Comparison of ENCODE assay signal across 21 cellular contexts in the genomic region with DNA sequence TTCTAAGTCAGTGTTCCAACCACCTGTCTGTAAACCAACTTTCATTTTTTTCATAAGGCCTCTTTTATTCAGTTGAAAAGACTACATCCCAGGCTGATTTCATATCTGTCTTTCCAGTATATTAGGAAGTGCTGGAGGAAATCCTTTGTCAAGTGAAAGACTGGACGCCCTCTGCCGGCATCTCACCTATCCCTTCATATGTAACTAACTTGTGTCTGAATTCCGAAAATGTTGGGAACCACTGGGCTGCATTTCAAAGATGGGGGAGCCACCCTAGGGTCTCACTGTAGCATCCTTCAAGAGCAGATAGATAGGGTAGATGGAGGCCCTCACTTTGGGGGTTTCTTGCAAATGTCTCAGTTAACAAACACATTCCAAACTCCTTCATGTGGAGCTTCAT.
DNase-seq lines count a peak whose midpoint lies in the region; ATAC-seq, FAIRE-seq and TF ChIP-seq lines count a peak whose summit lies in the region.
"Had no signal": no experiment of that assay in that cellular context is flagged by ENCODE, and none has a peak within 500 bp of the region (broad histone marks: within the 10 kb centered on the region; RNA-seq: fewer than 3 reads in every experiment).

No MANE protein-coding gene starts in this region.

- no peak for FAIRE-seq in GM12892 (lab: Jason Lieb, UNC)

- no peak overlapping the region for H3K4me3 ChIP-seq in PC-3 (ENCODE audit: low read length)
- H3K4me3 ChIP-seq: BLaER1, SJSA1 had no signal

- no peak overlapping the region for H3K4me2 ChIP-seq in PC-3 (ENCODE audit: low read length)
- H3K4me2 ChIP-seq: BLaER1 had no signal

- H3K4me1 ChIP-seq in PC-3 (ENCODE audit: insufficient read depth, low read length): no peaks in the 10 kb centered on the region
- H3K4me1 ChIP-seq: SJSA1 had no signal

- no peaks in the 10 kb centered on the region for H4K20me1 ChIP-seq in PC-3 (ENCODE audit: low read length)
- H4K20me1 ChIP-seq: BLaER1 had no signal

- CTCF ChIA-PET in PC-3 (lab: Charles Lee): no interaction called here

- no peaks in the 10 kb centered on the region for H3K9me3 ChIP-seq in PC-3 (ENCODE audit: low read length)
- H3K9me3 ChIP-seq: SJSA1 had no signal

- POLR2A ChIA-PET in PC-3 (lab: Charles Lee; ENCODE audit: unreplicated experiment): no interaction called here

- H3F3A ChIP-seq in PC-3 (ENCODE audit: low read length, unreplicated experiment): no peaks in the 10 kb centered on the region

- TF ChIP-seq POLR2A in GM12892 (IDR thresholded peaks at IDR 0.05; ENCODE audit: low read depth, low read length): no peak

- intact Hi-C loops in PC-3 (cut with micrococcal nuclease): loop anchor here (2.0 kb wide), 1 partner anchor 68 kb away; no protein-coding TSS in a partner anchor

- TF ChIP-seq CTCF in PC-3 (conservative IDR thresholded peaks at IDR 0.05; ENCODE audit: low read depth, low read length) (peak; percentile 74), VCaP (conservative IDR thresholded peaks at IDR 0.05) (peak; percentile 50)

- H3K9me2 ChIP-seq in PC-3 (replicated peaks; ENCODE audit: low read length): no peaks in the 10 kb centered on the region

- DNase-seq in NCI-H748 (lab: John Stamatoyannopoulos, UW; ENCODE audit: unreplicated experiment) (peak; percentile 22), NCI-H748 treated with DMSO at 0.1 percent for 48 hours (lab: John Stamatoyannopoulos, UW) (no peak), ELR (ENCODE audit: low read depth) (peak; percentile 2), PC-3 (peak; percentile 58), H4 (ENCODE audit: low spot score) (no peak), GM12892 (ENCODE audit: insufficient read length) (no peak)
- DNase-seq: 8988T; Calu3; CD8-positive, alpha-beta T cell; DMS79 treated with DMSO at 0.1 percent for 48 hours; GDM1; HCEC 1CT; NCI-H1105; NCI-H2107; NCI-H226; NCI-H524; T-helper 2 cell had no signal

- ATAC-seq in PC-3 (no peak), HG02970 (IDR thresholded peaks at IDR 0.05; ENCODE audit: low FRiP score, unreplicated experiment) (no peak)
- ATAC-seq: CD8-positive, alpha-beta T cell had no signal

- H3K36me3 ChIP-seq in PC-3 (ENCODE audit: low read depth, low read length): no peaks in the 10 kb centered on the region
- H3K36me3 ChIP-seq: BLaER1, SJSA1 had no signal

- H3K9ac ChIP-seq in PC-3 (ENCODE audit: low read length): no peak overlapping the region
- H3K9ac ChIP-seq: BLaER1 had no signal

- H3K27me3 ChIP-seq in PC-3 (ENCODE audit: low read length): peaks cover 8% of the 10 kb centered on the region
- H3K27me3 ChIP-seq: BLaER1, SJSA1 had no signal

- H2AFZ ChIP-seq in PC-3 (ENCODE audit: low read length): no peak overlapping the region

- H3K27ac ChIP-seq in PC-3 (ENCODE audit: low read length) (no peak overlapping the region), VCaP (no peak overlapping the region)
- H3K27ac ChIP-seq: BLaER1, SJSA1 had no signal

- BruUV-seq in PC-3 (replicated peaks; lab: Mats Ljungman, UMichigan): no TSS peak

- no peaks in the 10 kb centered on the region for H3K79me2 ChIP-seq in PC-3 (ENCODE audit: low read length)

Comparison
In these comparisons a context has a peak if more than half of its experiments do, and no peak if none do; other contexts are left out.
1. DNase-seq: peak in NCI-H748 (single experiment), ELR (single experiment) and PC-3 (single experiment); none in NCI-H748 treated with DMSO at 0.1 percent for 48 hours (single experiment), H4 (single experiment) and GM12892 (single experiment).